Comparison of ENCODE assay signal across 9 cellular contexts in the genomic region with DNA sequence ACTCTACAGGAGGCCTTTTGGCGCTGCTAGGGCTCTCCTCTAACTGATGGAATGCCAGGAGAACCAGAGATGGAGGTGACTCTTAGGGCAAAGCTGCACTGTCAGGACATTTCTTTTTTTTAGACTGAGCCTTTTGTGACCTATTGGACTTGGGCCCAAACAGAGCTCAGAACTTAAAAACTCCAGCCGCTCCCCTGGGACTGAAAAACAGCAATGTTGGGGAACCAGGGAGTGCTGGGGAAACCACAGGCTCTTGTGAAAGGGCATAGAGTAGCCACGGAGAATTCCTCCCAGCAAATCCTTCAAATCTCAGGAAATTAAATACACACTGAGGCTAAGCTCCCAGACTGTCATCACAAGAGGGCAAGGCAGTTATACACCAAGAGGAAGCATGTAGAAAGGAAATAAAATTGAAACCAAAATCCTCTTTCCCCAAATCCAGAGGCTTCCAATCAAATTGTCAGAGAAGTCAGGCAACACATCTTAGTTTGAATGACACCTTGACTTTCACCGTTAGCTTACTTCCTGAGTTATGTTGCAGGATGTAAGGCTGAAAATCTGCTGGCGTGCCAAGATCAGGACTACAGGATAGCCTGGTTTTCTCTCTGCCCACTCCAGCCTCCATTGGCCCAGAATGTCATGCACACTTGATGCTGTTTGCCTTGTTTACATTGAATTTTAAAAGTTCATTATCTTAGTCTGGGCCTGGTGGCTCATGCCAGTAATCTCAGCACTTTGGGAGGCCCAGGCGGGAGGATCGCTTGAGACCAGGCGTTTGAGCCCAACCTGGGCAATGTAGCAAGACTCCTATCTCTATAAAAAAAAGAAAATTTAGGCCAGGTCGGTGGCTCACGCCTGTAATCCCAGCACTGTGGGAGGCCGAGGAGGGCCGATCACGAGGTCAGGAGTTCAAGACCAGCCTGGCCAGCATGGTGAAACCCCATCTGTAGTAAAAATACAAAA. TPM values are rescaled to one million over a fixed set of nuclear protein-coding genes. Genes with fewer than 3 reads are reported as not detected.
DNase-seq lines count a peak whose midpoint lies in the region; ATAC-seq and TF ChIP-seq lines count a peak whose summit lies in the region.
"Had no signal": no experiment of that assay in that cellular context is flagged by ENCODE, and none has a peak within 500 bp of the region (broad histone marks: within the 10 kb centered on the region; RNA-seq: fewer than 3 reads in every experiment).

No MANE protein-coding gene starts in this region.

- intact Hi-C loops in right lobe of liver (cut with DNase I) (no loop called here), aorta (cut with DNase I) (loop anchor here (5.0 kb wide), 2 partner anchors 36 to 51 kb away; no protein-coding TSS in a partner anchor)

- peaks cover 26% of the 10 kb centered on the region for H3K4me1 Mint-ChIP-seq in stimulated activated naive CD8-positive, alpha-beta T cell treated with anti-CD3 and anti-CD28 coated beads, Interleukin-15, Interleukin-2, amounts not matched to agents 100 ng/mL and 50 ng/mL, for 24 hours (ENCODE audit: low read depth)

- no peak for DNase-seq in stimulated activated naive CD8-positive, alpha-beta T cell treated with anti-CD3 and anti-CD28 coated beads, Interleukin-15, Interleukin-2, amounts not matched to agents 100 U/mL and 50 U/mL, for 24 hours
- DNase-seq in adipocyte (ENCODE audit: low read depth) = peak; percentile 93
- no peak for DNase-seq in right lobe of liver
- DNase-seq in aorta = peak in 1 of 2 donors; percentile 77
- no peak for DNase-seq in occipital lobe (lab: John Stamatoyannopoulos, UW)
- no peak for DNase-seq in stimulated activated CD4-positive, alpha-beta T cell treated with anti-CD3 and anti-CD28 coated beads, Interleukin-2, amount 100 ng/mL, for 24 hours

- H3K27ac Mint-ChIP-seq in stimulated activated naive CD8-positive, alpha-beta T cell treated with anti-CD3 and anti-CD28 coated beads, Interleukin-15, Interleukin-2, amounts not matched to agents 100 ng/mL and 50 ng/mL, for 24 hours = no peak overlapping the region

- H3K9me3 Mint-ChIP-seq in stimulated activated naive CD8-positive, alpha-beta T cell treated with anti-CD3 and anti-CD28 coated beads, Interleukin-15, Interleukin-2, amounts not matched to agents 100 ng/mL and 50 ng/mL, for 24 hours = no peaks in the 10 kb centered on the region

- H3K9ac ChIP-seq in adipocyte (ENCODE audit: low read length) = peak overlapping the region; percentile 60

- peak overlapping the region; percentile 52 for H3K4me3 ChIP-seq in adipocyte (ENCODE audit: low read length)
- H3K4me3 ChIP-seq in right lobe of liver = no peak overlapping the region
- no peak overlapping the region for H3K4me3 ChIP-seq in aorta (ENCODE audit: low read length in 2 of 2)
- H3K4me3 ChIP-seq: lung had no signal

- H3K36me3 Mint-ChIP-seq in stimulated activated naive CD8-positive, alpha-beta T cell treated with anti-CD3 and anti-CD28 coated beads, Interleukin-15, Interleukin-2, amounts not matched to agents 100 ng/mL and 50 ng/mL, for 24 hours (ENCODE audit: low read depth) = peaks cover 20% of the 10 kb centered on the region

- no peak for TF ChIP-seq POLR2A in right lobe of liver (IDR thresholded peaks at IDR 0.05)

- H3K36me3 ChIP-seq in adipocyte (ENCODE audit: control insufficient read depth, insufficient read depth, low read length, severe bottlenecking) (no peaks in the 10 kb centered on the region), right lobe of liver (no peaks in the 10 kb centered on the region), aorta (ENCODE audit: control insufficient read depth in 1 of 2, insufficient read depth in 2 of 2, low read length in 1 of 2) (no peaks in the 10 kb centered on the region)

- no peaks in the 10 kb centered on the region for H3K9me3 ChIP-seq in adipocyte (ENCODE audit: control insufficient read depth, low read length)
- no peaks in the 10 kb centered on the region for H3K9me3 ChIP-seq in right lobe of liver
- no peaks in the 10 kb centered on the region for H3K9me3 ChIP-seq in aorta (ENCODE audit: control insufficient read depth, low read length)

- H3K27me3 ChIP-seq in adipocyte (replicated peaks; ENCODE audit: control insufficient read depth, insufficient read depth, low read length) = no peaks in the 10 kb centered on the region
- H3K27me3 ChIP-seq in right lobe of liver = no peaks in the 10 kb centered on the region
- no peaks in the 10 kb centered on the region for H3K27me3 ChIP-seq in aorta (ENCODE audit: control insufficient read depth in 1 of 2, insufficient read depth in 2 of 2, low read length in 1 of 2)

- no peaks in the 10 kb centered on the region for H3K27me3 Mint-ChIP-seq in stimulated activated naive CD8-positive, alpha-beta T cell treated with anti-CD3 and anti-CD28 coated beads, Interleukin-15, Interleukin-2, amounts not matched to agents 100 ng/mL and 50 ng/mL, for 24 hours

- H3K27ac ChIP-seq in right lobe of liver = peak overlapping the region in 2 of 3 donors; percentile 7 to 19
- H3K27ac ChIP-seq in aorta (ENCODE audit: low read depth in 1 of 2, low read length in 2 of 2) = peak overlapping the region; percentile 60 to 82

- peak overlapping the region; percentile 37 for H3K4me3 Mint-ChIP-seq in stimulated activated naive CD8-positive, alpha-beta T cell treated with anti-CD3 and anti-CD28 coated beads, Interleukin-15, Interleukin-2, amounts not matched to agents 100 ng/mL and 50 ng/mL, for 24 hours

- no peak for ATAC-seq in stimulated activated naive CD8-positive, alpha-beta T cell treated with anti-CD3 and anti-CD28 coated beads, Interleukin-15, Interleukin-2, amounts not matched to agents 100 U/mL and 50 U/mL, for 24 hours
- no peak for ATAC-seq in right lobe of liver
- no peak for ATAC-seq in aorta (ENCODE audit: low FRiP score)
- ATAC-seq in GM18502 (IDR thresholded peaks at IDR 0.05; ENCODE audit: poor library complexity, unreplicated experiment) = no peak

- TF ChIP-seq CTCF in right lobe of liver (IDR thresholded peaks at IDR 0.05) = no peak

- WGBS in right lobe of liver (ENCODE audit: insufficient coverage, low coverage, low lambda C conversion rate, missing lambda C conversion rate) = 74% methylated on average over 13 of the region's 13 CpGs
- WGBS in aorta, 2 donors = 60 to 63% methylated on average over 13 of the region's 13 CpGs

- H3K4me1 ChIP-seq in adipocyte (ENCODE audit: control insufficient read depth, insufficient read depth, low read length) = peaks cover 29% of the 10 kb centered on the region
- peaks cover 0 to 22% (median 4%) of the 10 kb centered on the region in 4 donors for H3K4me1 ChIP-seq in right lobe of liver
- H3K4me1 ChIP-seq in aorta (ENCODE audit: control insufficient read depth in 1 of 2, insufficient read depth in 2 of 2, low read length in 2 of 2) = no peaks in the 10 kb centered on the region

RNA-seq across cellular contexts. Expression of gene RFC2, which starts 2.5 kb away (rescaled TPM):
- total RNA-seq in right lobe of liver = 10 to 100 TPM in 5 of 6 experiments, 1 to 10 TPM in 1; 8.0 to 21.3 (median 12.2) TPM
- 10 to 100 TPM; 13.7 to 14.2 TPM for total RNA-seq in aorta
- 10 to 100 TPM; 12.8 to 16.1 TPM for polyA plus RNA-seq in aorta
- 19.3 TPM for total RNA-seq in occipital lobe

RNA-seq across cellular contexts. Expression of gene CLIP2, which starts 32.5 kb away (rescaled TPM):
- total RNA-seq in right lobe of liver = 1 to 10 TPM; 2.8 to 6.8 (median 4.2) TPM
- total RNA-seq in aorta = 10 to 100 TPM; 27.5 to 35.7 TPM
- polyA plus RNA-seq in aorta = 10 to 100 TPM; 15.3 to 16.2 TPM
- total RNA-seq in occipital lobe = 105 TPM

RNA-seq across cellular contexts. Expression of gene LAT2, which starts 46.9 kb away (rescaled TPM):
- total RNA-seq in right lobe of liver = 10 to 100 TPM in 1 of 6 experiments, 1 to 10 TPM in 5; 3.8 to 10.6 (median 6.6) TPM
- 10 to 100 TPM; 12.0 to 17.0 TPM for total RNA-seq in aorta
- polyA plus RNA-seq in aorta = 10 to 100 TPM in 1 of 2 donors, 1 to 10 TPM in 1; 4.2 to 12.4 TPM
- total RNA-seq in occipital lobe = 2.5 TPM

Comparison
In these comparisons a context has a peak if more than half of its experiments do, and no peak if none do; other contexts are left out.
1. intact Hi-C loops: an anchor here in aorta (5.0 kb wide); none called in right lobe of liver.